11 cellular contexts compared by ENCODE assay signal in genomic region chr11:71316701-71317100, GRCh38.
"Had no signal": no experiment of that assay in that cellular context is flagged by ENCODE, and none has a peak within 500 bp of the region (broad histone marks: within the 10 kb centered on the region; RNA-seq: fewer than 3 reads in every experiment).

No MANE protein-coding gene starts in this region.

- H3K27ac Mint-ChIP-seq: GM23338, H9, HFFc6 had no signal

- DNase-seq: GM23248, GOT3, H7, H9, HCEC 1CT, HFFc6 had no signal

- FAIRE-seq: H1, H54 had no signal

- H3K4me2 ChIP-seq: GM23338 had no signal

- H3K36me3 ChIP-seq: HAP-1 had no signal

- H3K4me3 Mint-ChIP-seq: GM23338, H9, HFFc6 had no signal

- H3K4me1 ChIP-seq: HAP-1 had no signal

- H3K9ac ChIP-seq: GM23248 had no signal

- H2AFZ ChIP-seq: GM23248, GM23338 had no signal

- ATAC-seq: GM23338, HCT116 had no signal

- H3K9me3 ChIP-seq: HAP-1 had no signal

- H3K27ac ChIP-seq: GM23248 had no signal

- H3K4me1 Mint-ChIP-seq: GM23338, H9 had no signal

- H3K4me3 ChIP-seq: GM23248, GM23338, HAP-1 had no signal
